ENCODE assay signal across 1 cellular context in the genomic region with DNA sequence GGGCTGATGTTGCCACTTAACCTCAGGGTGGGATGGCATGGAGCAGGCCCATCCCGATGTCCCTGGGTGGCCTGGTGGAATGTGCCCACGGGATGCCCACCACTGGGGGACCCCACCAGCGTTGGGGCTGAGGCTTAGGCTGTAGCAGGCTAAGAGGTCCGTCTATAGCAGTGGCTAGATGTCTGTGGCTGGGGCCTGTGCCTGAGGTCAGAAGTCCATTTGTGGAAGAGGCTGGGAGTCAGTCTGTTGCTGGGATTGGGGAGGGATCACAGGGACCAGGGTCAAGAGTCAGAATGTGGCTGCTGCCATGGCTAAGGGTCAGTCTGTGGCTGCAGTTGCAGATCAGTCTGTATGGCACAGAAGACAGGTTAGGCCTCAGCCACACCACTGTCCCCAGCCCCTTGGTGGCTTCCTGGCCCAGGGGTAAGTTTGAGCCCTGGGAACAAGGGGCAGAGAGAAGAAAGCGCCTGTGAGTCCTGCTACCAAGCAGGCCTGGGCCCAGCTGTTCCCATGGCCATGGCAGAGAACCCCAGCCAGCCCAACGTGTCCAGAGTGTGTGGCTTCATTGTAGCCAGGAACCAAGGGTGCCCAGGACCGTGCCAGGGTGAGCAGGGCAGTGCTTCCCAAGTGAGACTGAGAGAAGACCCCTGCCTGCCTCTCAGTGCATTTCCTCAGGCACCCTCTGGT.
TF ChIP-seq lines count a peak whose summit lies in the region.

No MANE protein-coding gene starts in this region.

TF ChIP-seq in H1, 55 proteins besides CTCF, POLR2A, EP300 and RAD21:
- TF ChIP-seq BACH1 (IDR thresholded peaks at IDR 0.05; ENCODE audit: low read length) (no peak), CEBPB (IDR thresholded peaks at IDR 0.05; ENCODE audit: low read depth, low read length) (no peak)
- TF ChIP-seq, protein P1, sequence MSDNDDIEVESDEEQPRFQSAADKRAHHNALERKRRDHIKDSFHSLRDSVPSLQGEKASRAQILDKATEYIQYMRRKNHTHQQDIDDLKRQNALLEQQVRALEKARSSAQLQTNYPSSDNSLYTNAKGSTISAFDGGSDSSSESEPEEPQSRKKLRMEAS (IDR thresholded peaks at IDR 0.05), result no peak
- TF ChIP-seq, protein P2, sequence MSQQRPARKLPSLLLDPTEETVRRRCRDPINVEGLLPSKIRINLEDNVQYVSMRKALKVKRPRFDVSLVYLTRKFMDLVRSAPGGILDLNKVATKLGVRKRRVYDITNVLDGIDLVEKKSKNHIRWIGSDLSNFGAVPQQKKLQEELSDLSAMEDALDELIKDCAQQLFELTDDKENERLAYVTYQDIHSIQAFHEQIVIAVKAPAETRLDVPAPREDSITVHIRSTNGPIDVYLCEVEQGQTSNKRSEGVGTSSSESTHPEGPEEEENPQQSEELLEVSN (IDR thresholded peaks at IDR 0.05), result no peak
